In genomic region chr5:112004867-112005532, GRCh38 we compare ENCODE assay signal across 11 cellular contexts.
DNase-seq lines count a peak whose midpoint lies in the region; ATAC-seq and TF ChIP-seq lines count a peak whose summit lies in the region.
"Had no signal": no experiment of that assay in that cellular context is flagged by ENCODE, and none has a peak within 500 bp of the region (broad histone marks: within the 10 kb centered on the region; RNA-seq: fewer than 3 reads in every experiment).

No MANE protein-coding gene starts in this region.

- BruUV-seq in IMR-90 (replicated peaks; lab: Mats Ljungman, UMichigan), result no TSS peak

- no peaks in the 10 kb centered on the region for H3K79me1 ChIP-seq in IMR-90 (ENCODE audit: low read depth in 1 of 2, low read length in 2 of 2)

- H3K4me2 ChIP-seq in IMR-90 (ENCODE audit: low read depth, low read length), result peak overlapping the region; percentile 28; the same call in 1 of the 2 replicates

- H3K56ac ChIP-seq in IMR-90 (ENCODE audit: extremely low read depth, insufficient read depth, low read length), result peak overlapping the region; percentile 77

- H3K18ac ChIP-seq in IMR-90 (ENCODE audit: low read depth, low read length), result peak overlapping the region; percentile 98

- H2BK15ac ChIP-seq in IMR-90 (ENCODE audit: low read depth, low read length), result peak overlapping the region; percentile 53; the same call in 2 of the 3 replicates

- no peaks in the 10 kb centered on the region for H3K9me3 ChIP-seq in IMR-90 (ENCODE audit: control insufficient read depth, insufficient read depth, low read length)
- H3K9me3 ChIP-seq: tibial nerve had no signal

- H4K20me1 ChIP-seq in IMR-90 (ENCODE audit: insufficient read depth, low read length), result no peaks in the 10 kb centered on the region

- H3K4me3 ChIP-seq in IMR-90 (ENCODE audit: insufficient read depth, low read depth, low read length), result no peak overlapping the region
- H3K4me3 ChIP-seq: tibial nerve had no signal

- peak overlapping the region; percentile 97 for H2BK5ac ChIP-seq in IMR-90 (ENCODE audit: low read depth, low read length, poor library complexity, severe bottlenecking)

- peak overlapping the region; percentile 99 for H2BK120ac ChIP-seq in IMR-90 (ENCODE audit: low read depth, low read length)

- H3K27ac ChIP-seq in IMR-90 (ENCODE audit: insufficient read depth, low read length), result peak overlapping the region; percentile 80
- H3K27ac ChIP-seq: tibial nerve had no signal

- no peak overlapping the region for H3K9ac ChIP-seq in IMR-90 (ENCODE audit: low read depth, low read length)

- H3K23ac ChIP-seq in IMR-90 (ENCODE audit: low read depth, low read length), result peak overlapping the region; percentile 95

- peak overlapping the region; percentile 92 for H3K4ac ChIP-seq in IMR-90 (ENCODE audit: low read depth, low read length)

- peaks cover 9% of the 10 kb centered on the region for H3K9me1 ChIP-seq in IMR-90 (ENCODE audit: insufficient read depth, low read length)

- peak overlapping the region; percentile 81; the same call in 1 of the 2 replicates for H4K5ac ChIP-seq in IMR-90 (ENCODE audit: low read depth, low read length)

- peak overlapping the region; percentile 33 to 93 for H4K8ac ChIP-seq in IMR-90 (ENCODE audit: low read depth in 2 of 2, low read length in 2 of 2)

- peak overlapping the region; percentile 98 for H2BK20ac ChIP-seq in IMR-90 (ENCODE audit: low read depth, low read length)

- H2AK5ac ChIP-seq in IMR-90 (ENCODE audit: low read depth, low read length), result peak overlapping the region; percentile 69

- no peak for TF ChIP-seq CTCF in IMR-90 (conservative IDR thresholded peaks at IDR 0.05; ENCODE audit: low read depth, low read length)

- H3K4me1 ChIP-seq in IMR-90 (ENCODE audit: control insufficient read depth, insufficient read depth, low read length), result peaks cover 13% of the 10 kb centered on the region

- no peak overlapping the region for H2AK9ac ChIP-seq in IMR-90 (replicated peaks; ENCODE audit: low read depth, low read length, poor library complexity)

- peak overlapping the region; percentile 90 for H4K91ac ChIP-seq in IMR-90 (ENCODE audit: insufficient read depth, low read depth, low read length)

- CTCF ChIA-PET in IMR-90 (lab: Yijun Ruan, JAX), result no interaction called here

- no CpG with 5 or more reads among the region's 1 CpG for WGBS in IMR-90 (ENCODE audit: extremely low coverage in 2 of 2, insufficient read length in 1 of 2), 2 experiments

- no peaks in the 10 kb centered on the region for H3K27me3 ChIP-seq in IMR-90 (ENCODE audit: control insufficient read depth, insufficient read depth, low read length)
- H3K27me3 ChIP-seq: tibial nerve had no signal

- in situ Hi-C loops in IMR-90 (cut with MboI; ENCODE audit: low sequenced_read_pairs), result loop anchor here (10.0 kb wide), 1 partner anchor 140 kb away; no protein-coding TSS in a partner anchor

- DNase-seq in IMR-90 (peak; percentile 92), non-pigmented ciliary epithelial cell (ENCODE audit: low read depth) (peak; percentile 53), T1000 (lab: John Stamatoyannopoulos, UW) (no peak), globus pallidus (ENCODE audit: low spot score) (no peak)
- DNase-seq in activated CD4-positive, alpha-beta T cell treated with anti-CD3 and anti-CD28 coated beads for 4 hours, result no peak
- DNase-seq in stimulated activated naive CD4-positive, alpha-beta T cell treated with Interleukin-2 at 50 U/mL for 16 hours (lab: John Stamatoyannopoulos, UW), result no peak
- DNase-seq: head of caudate nucleus, retina had no signal

- H2AFZ ChIP-seq in IMR-90 (replicated peaks; ENCODE audit: low read length, poor library complexity), result no peak overlapping the region

- H3K14ac ChIP-seq in IMR-90 (replicated peaks; ENCODE audit: low read depth, low read length), result peak overlapping the region; percentile 94

- TF ChIP-seq RAD21 in IMR-90 (IDR thresholded peaks at IDR 0.05; ENCODE audit: low read length), result no peak

- TF ChIP-seq POLR2A in IMR-90 (IDR thresholded peaks at IDR 0.05; ENCODE audit: low read depth, low read length), result no peak

- ATAC-seq in GM18861 (IDR thresholded peaks at IDR 0.05; ENCODE audit: unreplicated experiment), result peak; percentile 95
- ATAC-seq in HG02588 (IDR thresholded peaks at IDR 0.05; ENCODE audit: unreplicated experiment), result peak; percentile 89
- ATAC-seq in IMR-90 (ENCODE audit: low read depth), result peak; percentile 66

- POLR2A ChIA-PET in IMR-90 (lab: Charles Lee; ENCODE audit: unreplicated experiment), result no interaction called here

- H3K36me3 ChIP-seq in IMR-90 (ENCODE audit: control insufficient read depth, insufficient read depth, low read length), result no peaks in the 10 kb centered on the region
- H3K36me3 ChIP-seq: tibial nerve had no signal

- intact Hi-C loops in IMR-90 (cut with micrococcal nuclease), result no loop called here

- dilution Hi-C loops in IMR-90 (cut with HindIII; ENCODE audit: low sequenced_read_pairs, unreplicated experiment), result no loop called here

TF ChIP-seq in IMR-90, 13 proteins besides CTCF, POLR2A, EP300 and RAD21:
- peak; percentile 61; the same call in 1 of the 2 replicates for TF ChIP-seq NFE2L2 (IDR thresholded peaks at IDR 0.05; ENCODE audit: low read depth, low read length)
- no peak for TF ChIP-seq MXI1 (IDR thresholded peaks at IDR 0.05; ENCODE audit: borderline replicate concordance, low read depth, low read length)
- peak; percentile 74 for TF ChIP-seq FOS (IDR thresholded peaks at IDR 0.05; ENCODE audit: low read depth, low read length)

Comparison
In these comparisons a context has a peak if more than half of its experiments do, and no peak if none do; other contexts are left out.
1. DNase-seq: peak in IMR-90 (single experiment) and non-pigmented ciliary epithelial cell (single experiment); none in activated CD4-positive, alpha-beta T cell treated with anti-CD3 and anti-CD28 coated beads for 4 hours (0 of 2), T1000 (single experiment), globus pallidus (single experiment) and stimulated activated naive CD4-positive, alpha-beta T cell treated with Interleukin-2 at 50 U/mL for 16 hours (single experiment).
2. Peak in every context shown above with its lines, with median percentiles within 50 percentile points of each other: ATAC-seq.